23 cellular contexts compared by ENCODE assay signal in the genomic region with DNA sequence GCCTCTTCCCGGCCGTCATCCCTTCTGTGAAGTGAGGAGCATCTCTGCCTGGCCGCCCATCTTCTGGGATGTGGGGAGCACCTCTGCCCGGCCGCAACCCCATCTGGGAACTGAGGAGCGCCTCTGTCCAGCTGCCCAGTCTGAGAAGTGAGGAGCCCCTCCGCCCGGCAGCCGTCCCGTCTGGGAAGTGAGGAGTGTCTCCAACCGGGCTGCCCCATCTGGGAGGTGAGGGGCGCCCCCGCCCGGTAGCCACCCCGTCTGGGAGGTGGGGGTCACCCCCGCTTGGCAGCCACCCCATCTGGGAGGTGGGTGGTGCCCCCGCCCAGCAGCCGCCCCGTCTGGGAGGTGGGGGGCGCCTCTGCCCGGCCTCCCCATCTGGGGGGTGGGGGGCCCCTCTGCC.
"Had no signal": no experiment of that assay in that cellular context is flagged by ENCODE, and none has a peak within 500 bp of the region (broad histone marks: within the 10 kb centered on the region; RNA-seq: fewer than 3 reads in every experiment).

No MANE protein-coding gene starts in this region.

- DNase-seq: colonic mucosa; cortex of kidney; effector CD8-positive, alpha-beta T cell; effector memory CD8-positive, alpha-beta T cell; endodermal cell; erythroblast; esophagus squamous epithelium; foreskin fibroblast; foreskin melanocyte; gastrocnemius medialis; glutamatergic neuron; head of caudate nucleus; heart right ventricle; hippocampal formation; left colon; left ventricle myocardium inferior; lower lobe of right lung; mesenchymal stem cell; mucosa of descending colon had no signal

- H3K4me1 Mint-ChIP-seq: endodermal cell, mesothelial cell of epicardium had no signal

- ATAC-seq: effector memory CD8-positive, alpha-beta T cell; esophagus mucosa; gastrocnemius medialis; heart right ventricle; left colon; left lobe of liver; lower lobe of right lung; mucosa of descending colon had no signal

- H3K4me3 Mint-ChIP-seq: dendritic cell treated with granulocyte-macrophage colony-stimulating factor and Interleukin-4, amounts not matched to agents 40 ng/mL and 50 ng/mL, for 4 days; effector memory CD8-positive, alpha-beta T cell; endodermal cell; mesothelial cell of epicardium had no signal

- H3K27me3 Mint-ChIP-seq: dendritic cell treated with granulocyte-macrophage colony-stimulating factor and Interleukin-4, amounts not matched to agents 40 ng/mL and 50 ng/mL, for 4 days; effector memory CD8-positive, alpha-beta T cell had no signal

- H3K27ac Mint-ChIP-seq: dendritic cell treated with granulocyte-macrophage colony-stimulating factor and Interleukin-4, amounts not matched to agents 40 ng/mL and 50 ng/mL, for 4 days; effector memory CD8-positive, alpha-beta T cell; endodermal cell; mesothelial cell of epicardium had no signal
